20 cellular contexts compared by ENCODE assay signal in the genomic region with DNA sequence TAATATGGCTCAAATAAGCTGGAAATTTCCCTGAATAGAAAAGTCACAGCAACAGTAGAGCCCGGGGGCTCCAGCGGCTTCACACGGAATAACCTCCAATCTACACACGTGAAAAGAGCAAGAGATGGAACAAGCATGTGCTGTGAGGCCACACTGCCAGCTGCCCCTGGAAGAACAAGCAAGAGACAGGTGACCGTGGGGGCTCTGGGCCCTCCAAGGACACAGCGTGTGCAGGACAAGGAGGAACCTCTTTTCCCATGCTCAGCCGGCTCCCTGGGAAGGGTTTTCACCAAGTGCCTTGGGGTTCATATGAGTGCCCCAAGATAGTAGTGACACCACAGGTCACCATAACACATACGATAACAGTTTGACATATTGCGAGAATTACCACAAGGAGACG.
DNase-seq lines count a peak whose midpoint lies in the region; ATAC-seq, FAIRE-seq and TF ChIP-seq lines count a peak whose summit lies in the region.
"Had no signal": no experiment of that assay in that cellular context is flagged by ENCODE, and none has a peak within 500 bp of the region (broad histone marks: within the 10 kb centered on the region; RNA-seq: fewer than 3 reads in every experiment).

No MANE protein-coding gene starts in this region.

- peak overlapping the region; percentile 39 for H3K27ac Mint-ChIP-seq in stimulated activated naive CD8-positive, alpha-beta T cell treated with anti-CD3 and anti-CD28 coated beads, Interleukin-15, Interleukin-2, amounts not matched to agents 100 ng/mL and 50 ng/mL, for 24 hours
- H3K27ac Mint-ChIP-seq: HFFc6 had no signal

- H3K4me3 Mint-ChIP-seq in stimulated activated naive CD8-positive, alpha-beta T cell treated with anti-CD3 and anti-CD28 coated beads, Interleukin-15, Interleukin-2, amounts not matched to agents 100 ng/mL and 50 ng/mL, for 24 hours = no peak overlapping the region
- H3K4me3 Mint-ChIP-seq: HFFc6 had no signal

- DNase-seq in activated CD8-positive, alpha-beta memory T cell treated with anti-CD3 and anti-CD28 coated beads, Interleukin-2, amount 50 U/mL, for 4 hours = peak; percentile 7
- no peak for DNase-seq in activated CD8-positive, alpha-beta memory T cell treated with anti-CD3 and anti-CD28 coated beads, Interleukin-2, amount 50 U/mL, for 48 hours
- DNase-seq in stimulated activated naive CD8-positive, alpha-beta T cell treated with anti-CD3 and anti-CD28 coated beads, Interleukin-15, Interleukin-2, amounts not matched to agents 100 U/mL and 50 U/mL, for 24 hours = no peak
- DNase-seq in spleen = peak; percentile 54
- DNase-seq in H7 = no peak
- DNase-seq in H54 (ENCODE audit: insufficient read length, low spot score) = no peak
- no peak for DNase-seq in T-helper 1 cell
- DNase-seq: AML-193, DMS79, HFFc6, IMR-90, NCI-H1417, NCI-H187, NCI-H2107, NCI-H510A, NCI-H774, SHP77 treated with DMSO at 0.1 percent for 48 hours had no signal

- intact Hi-C loops in spleen (cut with DNase I; ENCODE audit: low total_unique reads) = no loop called here

- H3K4me3 ChIP-seq in spleen (no peak overlapping the region), H7 (ENCODE audit: insufficient read depth, low read depth, low read length) (no peak overlapping the region)

- H3K9me3 Mint-ChIP-seq in stimulated activated naive CD8-positive, alpha-beta T cell treated with anti-CD3 and anti-CD28 coated beads, Interleukin-15, Interleukin-2, amounts not matched to agents 100 ng/mL and 50 ng/mL, for 24 hours = peaks cover 17% of the 10 kb centered on the region

- H3K27ac ChIP-seq in spleen = no peak overlapping the region
- H3K27ac ChIP-seq: 22Rv1, C4-2B had no signal

- no peaks in the 10 kb centered on the region for H3K27me3 Mint-ChIP-seq in stimulated activated naive CD8-positive, alpha-beta T cell treated with anti-CD3 and anti-CD28 coated beads, Interleukin-15, Interleukin-2, amounts not matched to agents 100 ng/mL and 50 ng/mL, for 24 hours

- 95 to 97% (median 96%) methylated on average over 10 of the region's 10 CpGs for WGBS in spleen, 5 donors

- no peak for TF ChIP-seq CTCF in spleen (IDR thresholded peaks at IDR 0.05 in 8 of 11, conservative IDR thresholded peaks at IDR 0.05 in 3 of 11)

- H3K4me1 ChIP-seq in spleen = no peaks in the 10 kb centered on the region

- H3K36me3 ChIP-seq in spleen (peaks cover 0 to 65% (median 7%) of the 10 kb centered on the region in 6 donors), H7 (replicated peaks; ENCODE audit: control insufficient read depth, insufficient read depth, low read length) (no peaks in the 10 kb centered on the region)

- H3K27me3 ChIP-seq in spleen (replicated peaks in 1 of 7) = no peaks in the 10 kb centered on the region
- H3K27me3 ChIP-seq in H7 (ENCODE audit: control insufficient read depth, insufficient read depth, low read length) = no peaks in the 10 kb centered on the region

- ATAC-seq in stimulated activated naive CD8-positive, alpha-beta T cell treated with anti-CD3 and anti-CD28 coated beads, Interleukin-15, Interleukin-2, amounts not matched to agents 100 U/mL and 50 U/mL, for 24 hours = no peak

- H3K9me3 ChIP-seq in spleen = peaks cover 3 to 62% (median 44%) of the 10 kb centered on the region in 8 donors

- FAIRE-seq in H54 (lab: Jason Lieb, UNC) = no peak

- peaks cover 76% of the 10 kb centered on the region for H3K36me3 Mint-ChIP-seq in stimulated activated naive CD8-positive, alpha-beta T cell treated with anti-CD3 and anti-CD28 coated beads, Interleukin-15, Interleukin-2, amounts not matched to agents 100 ng/mL and 50 ng/mL, for 24 hours (ENCODE audit: low read depth)

- TF ChIP-seq POLR2A in spleen (IDR thresholded peaks at IDR 0.05) (no peak), H54 (IDR thresholded peaks at IDR 0.05; ENCODE audit: low read depth, low read length) (no peak)

- H3K4me1 Mint-ChIP-seq in stimulated activated naive CD8-positive, alpha-beta T cell treated with anti-CD3 and anti-CD28 coated beads, Interleukin-15, Interleukin-2, amounts not matched to agents 100 ng/mL and 50 ng/mL, for 24 hours (ENCODE audit: low read depth) = no peaks in the 10 kb centered on the region

Comparison
In these comparisons a context has a peak if more than half of its experiments do, and no peak if none do; other contexts are left out.
1. DNase-seq: peak in activated CD8-positive, alpha-beta memory T cell treated with anti-CD3 and anti-CD28 coated beads, Interleukin-2, amount 50 U/mL, for 4 hours (single experiment) and spleen (single experiment); none in activated CD8-positive, alpha-beta memory T cell treated with anti-CD3 and anti-CD28 coated beads, Interleukin-2, amount 50 U/mL, for 48 hours (single experiment), stimulated activated naive CD8-positive, alpha-beta T cell treated with anti-CD3 and anti-CD28 coated beads, Interleukin-15, Interleukin-2, amounts not matched to agents 100 U/mL and 50 U/mL, for 24 hours (single experiment), H7 (single experiment), H54 (single experiment) and T-helper 1 cell (0 of 5).